1 cellular context compared by ENCODE assay signal in genomic region chr7:143393267-143394041, GRCh38.
TF ChIP-seq lines count a peak whose summit lies in the region.

No MANE protein-coding gene starts in this region.

TF ChIP-seq in HepG2, 621 proteins besides CTCF, POLR2A, EP300 and RAD21 (continued from another document and continues in another):
- TF ChIP-seq GFI1 (CRISPR knock-in tag; IDR thresholded peaks at IDR 0.05; ENCODE audit: borderline replicate concordance) (peak; percentile 45; the same call in 1 of the 2 replicates), RXRA (CRISPR knock-in tag; IDR thresholded peaks at IDR 0.05) (peak; percentile 93), ZMYM4 (CRISPR knock-in tag; IDR thresholded peaks at IDR 0.05) (peak; percentile 46; the same call in 1 of the 2 replicates), POGZ (CRISPR knock-in tag; IDR thresholded peaks at IDR 0.05) (peak; percentile 86), CCAR2 (optimal IDR thresholded peaks at IDR 0.05; ENCODE audit: low read depth, low read length) (no peak), IRX3 (CRISPR knock-in tag; IDR thresholded peaks at IDR 0.05; ENCODE audit: borderline replicate concordance, low read depth) (0 out of 2 replicates have a peak, but pooled peaks have one; percentile 34), ZNF839 (CRISPR knock-in tag; IDR thresholded peaks at IDR 0.05; ENCODE audit: borderline replicate concordance) (no peak), MTA1 (CRISPR knock-in tag; IDR thresholded peaks at IDR 0.05; ENCODE audit: borderline replicate concordance) (peak; percentile 95), ZNF446 (CRISPR knock-in tag; IDR thresholded peaks at IDR 0.05) (peak; percentile 56; the same call in 1 of the 2 replicates), ZBTB10 (CRISPR knock-in tag; IDR thresholded peaks at IDR 0.05; ENCODE audit: borderline replicate concordance) (peak; percentile 40; the same call in 1 of the 2 replicates), IKZF5 (CRISPR knock-in tag; IDR thresholded peaks at IDR 0.05) (peak; percentile 70; the same call in 1 of the 2 replicates), RXRB (CRISPR knock-in tag; IDR thresholded peaks at IDR 0.05; ENCODE audit: borderline replicate concordance) (peak; percentile 95), SRSF9 (IDR thresholded peaks at IDR 0.05; ENCODE audit: borderline replicate concordance, insufficient read depth, low read depth, low read length, poor library complexity, severe bottlenecking) (no peak), ZNF350 (CRISPR knock-in tag; IDR thresholded peaks at IDR 0.05; ENCODE audit: borderline replicate concordance, low read depth) (peak; percentile 47; the same call in 1 of the 2 replicates), TFE3 (CRISPR knock-in tag; IDR thresholded peaks at IDR 0.05) (no peak), ZNF761 (CRISPR knock-in tag; conservative IDR thresholded peaks at IDR 0.05) (no peak), ZSCAN9 (CRISPR knock-in tag; IDR thresholded peaks at IDR 0.05; ENCODE audit: borderline replicate concordance) (0 out of 2 replicates have a peak, but pooled peaks have one; percentile 23), ZNF589 (CRISPR knock-in tag; conservative IDR thresholded peaks at IDR 0.05) (peak; percentile 49; the same call in 1 of the 2 replicates), ZNF367 (CRISPR knock-in tag; IDR thresholded peaks at IDR 0.05; ENCODE audit: borderline replicate concordance) (no peak), ISL2 (CRISPR knock-in tag; IDR thresholded peaks at IDR 0.05) (peak; percentile 75), HNF4G (IDR thresholded peaks at IDR 0.05; ENCODE audit: borderline replicate concordance, low read depth, low read length) (peak; percentile 94), HNF4G (CRISPR knock-in tag; IDR thresholded peaks at IDR 0.05; ENCODE audit: borderline replicate concordance, low read depth) (peak; percentile 80; the same call in 1 of the 2 replicates), PATZ1 (CRISPR knock-in tag; IDR thresholded peaks at IDR 0.05) (peak; percentile 94), ZSCAN31 (CRISPR knock-in tag; IDR thresholded peaks at IDR 0.05; ENCODE audit: low read depth) (no peak), ZNF44 (CRISPR knock-in tag; IDR thresholded peaks at IDR 0.05) (0 out of 2 replicates have a peak, but pooled peaks have one; percentile 58), ZEB1 (IDR thresholded peaks at IDR 0.05; ENCODE audit: insufficient replicate concordance, low read depth) (peak; percentile 93), AGO1 (IDR thresholded peaks at IDR 0.05; ENCODE audit: low read depth, low read length, poor library complexity, severe bottlenecking) (no peak), HDAC1 (CRISPR knock-in tag; IDR thresholded peaks at IDR 0.05) (peak; percentile 68; the same call in 1 of the 2 replicates)
- TF ChIP-seq, protein P1, sequence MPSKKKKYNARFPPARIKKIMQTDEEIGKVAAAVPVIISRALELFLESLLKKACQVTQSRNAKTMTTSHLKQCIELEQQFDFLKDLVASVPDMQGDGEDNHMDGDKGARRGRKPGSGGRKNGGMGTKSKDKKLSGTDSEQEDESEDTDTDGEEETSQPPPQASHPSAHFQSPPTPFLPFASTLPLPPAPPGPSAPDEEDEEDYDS (CRISPR knock-in tag; IDR thresholded peaks at IDR 0.05) = peak; percentile 33; the same call in 1 of the 2 replicates
- TF ChIP-seq, protein P2, sequence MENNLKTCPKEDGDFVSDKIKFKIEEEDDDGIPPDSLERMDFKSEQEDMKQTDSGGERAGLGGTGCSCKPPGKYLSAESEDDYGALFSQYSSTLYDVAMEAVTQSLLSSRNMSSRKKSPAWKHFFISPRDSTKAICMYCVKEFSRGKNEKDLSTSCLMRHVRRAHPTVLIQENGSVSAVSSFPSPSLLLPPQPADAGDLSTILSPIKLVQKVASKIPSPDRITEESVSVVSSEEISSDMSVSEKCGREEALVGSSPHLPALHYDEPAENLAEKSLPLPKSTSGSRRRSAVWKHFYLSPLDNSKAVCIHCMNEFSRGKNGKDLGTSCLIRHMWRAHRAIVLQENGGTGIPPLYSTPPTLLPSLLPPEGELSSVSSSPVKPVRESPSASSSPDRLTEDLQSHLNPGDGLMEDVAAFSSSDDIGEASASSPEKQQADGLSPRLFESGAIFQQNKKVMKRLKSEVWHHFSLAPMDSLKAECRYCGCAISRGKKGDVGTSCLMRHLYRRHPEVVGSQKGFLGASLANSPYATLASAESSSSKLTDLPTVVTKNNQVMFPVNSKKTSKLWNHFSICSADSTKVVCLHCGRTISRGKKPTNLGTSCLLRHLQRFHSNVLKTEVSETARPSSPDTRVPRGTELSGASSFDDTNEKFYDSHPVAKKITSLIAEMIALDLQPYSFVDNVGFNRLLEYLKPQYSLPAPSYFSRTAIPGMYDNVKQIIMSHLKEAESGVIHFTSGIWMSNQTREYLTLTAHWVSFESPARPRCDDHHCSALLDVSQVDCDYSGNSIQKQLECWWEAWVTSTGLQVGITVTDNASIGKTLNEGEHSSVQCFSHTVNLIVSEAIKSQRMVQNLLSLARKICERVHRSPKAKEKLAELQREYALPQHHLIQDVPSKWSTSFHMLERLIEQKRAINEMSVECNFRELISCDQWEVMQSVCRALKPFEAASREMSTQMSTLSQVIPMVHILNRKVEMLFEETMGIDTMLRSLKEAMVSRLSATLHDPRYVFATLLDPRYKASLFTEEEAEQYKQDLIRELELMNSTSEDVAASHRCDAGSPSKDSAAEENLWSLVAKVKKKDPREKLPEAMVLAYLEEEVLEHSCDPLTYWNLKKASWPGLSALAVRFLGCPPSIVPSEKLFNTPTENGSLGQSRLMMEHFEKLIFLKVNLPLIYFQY (CRISPR knock-in tag; IDR thresholded peaks at IDR 0.05; ENCODE audit: borderline replicate concordance) = peak; percentile 69; the same call in 1 of the 2 replicates
- TF ChIP-seq, protein P3, sequence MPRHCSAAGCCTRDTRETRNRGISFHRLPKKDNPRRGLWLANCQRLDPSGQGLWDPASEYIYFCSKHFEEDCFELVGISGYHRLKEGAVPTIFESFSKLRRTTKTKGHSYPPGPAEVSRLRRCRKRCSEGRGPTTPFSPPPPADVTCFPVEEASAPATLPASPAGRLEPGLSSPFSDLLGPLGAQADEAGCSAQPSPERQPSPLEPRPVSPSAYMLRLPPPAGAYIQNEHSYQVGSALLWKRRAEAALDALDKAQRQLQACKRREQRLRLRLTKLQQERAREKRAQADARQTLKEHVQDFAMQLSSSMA (CRISPR knock-in tag; IDR thresholded peaks at IDR 0.05) = no peak
- TF ChIP-seq, protein P4, sequence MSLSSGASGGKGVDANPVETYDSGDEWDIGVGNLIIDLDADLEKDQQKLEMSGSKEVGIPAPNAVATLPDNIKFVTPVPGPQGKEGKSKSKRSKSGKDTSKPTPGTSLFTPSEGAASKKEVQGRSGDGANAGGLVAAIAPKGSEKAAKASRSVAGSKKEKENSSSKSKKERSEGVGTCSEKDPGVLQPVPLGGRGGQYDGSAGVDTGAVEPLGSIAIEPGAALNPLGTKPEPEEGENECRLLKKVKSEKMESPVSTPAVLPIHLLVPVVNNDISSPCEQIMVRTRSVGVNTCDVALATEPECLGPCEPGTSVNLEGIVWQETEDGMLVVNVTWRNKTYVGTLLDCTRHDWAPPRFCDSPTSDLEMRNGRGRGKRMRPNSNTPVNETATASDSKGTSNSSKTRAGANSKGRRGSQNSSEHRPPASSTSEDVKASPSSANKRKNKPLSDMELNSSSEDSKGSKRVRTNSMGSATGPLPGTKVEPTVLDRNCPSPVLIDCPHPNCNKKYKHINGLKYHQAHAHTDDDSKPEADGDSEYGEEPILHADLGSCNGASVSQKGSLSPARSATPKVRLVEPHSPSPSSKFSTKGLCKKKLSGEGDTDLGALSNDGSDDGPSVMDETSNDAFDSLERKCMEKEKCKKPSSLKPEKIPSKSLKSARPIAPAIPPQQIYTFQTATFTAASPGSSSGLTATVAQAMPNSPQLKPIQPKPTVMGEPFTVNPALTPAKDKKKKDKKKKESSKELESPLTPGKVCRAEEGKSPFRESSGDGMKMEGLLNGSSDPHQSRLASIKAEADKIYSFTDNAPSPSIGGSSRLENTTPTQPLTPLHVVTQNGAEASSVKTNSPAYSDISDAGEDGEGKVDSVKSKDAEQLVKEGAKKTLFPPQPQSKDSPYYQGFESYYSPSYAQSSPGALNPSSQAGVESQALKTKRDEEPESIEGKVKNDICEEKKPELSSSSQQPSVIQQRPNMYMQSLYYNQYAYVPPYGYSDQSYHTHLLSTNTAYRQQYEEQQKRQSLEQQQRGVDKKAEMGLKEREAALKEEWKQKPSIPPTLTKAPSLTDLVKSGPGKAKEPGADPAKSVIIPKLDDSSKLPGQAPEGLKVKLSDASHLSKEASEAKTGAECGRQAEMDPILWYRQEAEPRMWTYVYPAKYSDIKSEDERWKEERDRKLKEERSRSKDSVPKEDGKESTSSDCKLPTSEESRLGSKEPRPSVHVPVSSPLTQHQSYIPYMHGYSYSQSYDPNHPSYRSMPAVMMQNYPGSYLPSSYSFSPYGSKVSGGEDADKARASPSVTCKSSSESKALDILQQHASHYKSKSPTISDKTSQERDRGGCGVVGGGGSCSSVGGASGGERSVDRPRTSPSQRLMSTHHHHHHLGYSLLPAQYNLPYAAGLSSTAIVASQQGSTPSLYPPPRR (CRISPR knock-in tag; IDR thresholded peaks at IDR 0.05; ENCODE audit: borderline replicate concordance) = peak; percentile 86
- TF ChIP-seq, protein P5, sequence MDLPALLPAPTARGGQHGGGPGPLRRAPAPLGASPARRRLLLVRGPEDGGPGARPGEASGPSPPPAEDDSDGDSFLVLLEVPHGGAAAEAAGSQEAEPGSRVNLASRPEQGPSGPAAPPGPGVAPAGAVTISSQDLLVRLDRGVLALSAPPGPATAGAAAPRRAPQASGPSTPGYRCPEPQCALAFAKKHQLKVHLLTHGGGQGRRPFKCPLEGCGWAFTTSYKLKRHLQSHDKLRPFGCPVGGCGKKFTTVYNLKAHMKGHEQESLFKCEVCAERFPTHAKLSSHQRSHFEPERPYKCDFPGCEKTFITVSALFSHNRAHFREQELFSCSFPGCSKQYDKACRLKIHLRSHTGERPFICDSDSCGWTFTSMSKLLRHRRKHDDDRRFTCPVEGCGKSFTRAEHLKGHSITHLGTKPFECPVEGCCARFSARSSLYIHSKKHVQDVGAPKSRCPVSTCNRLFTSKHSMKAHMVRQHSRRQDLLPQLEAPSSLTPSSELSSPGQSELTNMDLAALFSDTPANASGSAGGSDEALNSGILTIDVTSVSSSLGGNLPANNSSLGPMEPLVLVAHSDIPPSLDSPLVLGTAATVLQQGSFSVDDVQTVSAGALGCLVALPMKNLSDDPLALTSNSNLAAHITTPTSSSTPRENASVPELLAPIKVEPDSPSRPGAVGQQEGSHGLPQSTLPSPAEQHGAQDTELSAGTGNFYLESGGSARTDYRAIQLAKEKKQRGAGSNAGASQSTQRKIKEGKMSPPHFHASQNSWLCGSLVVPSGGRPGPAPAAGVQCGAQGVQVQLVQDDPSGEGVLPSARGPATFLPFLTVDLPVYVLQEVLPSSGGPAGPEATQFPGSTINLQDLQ (CRISPR knock-in tag; IDR thresholded peaks at IDR 0.05) = 0 out of 2 replicates have a peak, but pooled peaks have one; percentile 55
